Comparison of ENCODE assay signal across 20 cellular contexts in the genomic region with DNA sequence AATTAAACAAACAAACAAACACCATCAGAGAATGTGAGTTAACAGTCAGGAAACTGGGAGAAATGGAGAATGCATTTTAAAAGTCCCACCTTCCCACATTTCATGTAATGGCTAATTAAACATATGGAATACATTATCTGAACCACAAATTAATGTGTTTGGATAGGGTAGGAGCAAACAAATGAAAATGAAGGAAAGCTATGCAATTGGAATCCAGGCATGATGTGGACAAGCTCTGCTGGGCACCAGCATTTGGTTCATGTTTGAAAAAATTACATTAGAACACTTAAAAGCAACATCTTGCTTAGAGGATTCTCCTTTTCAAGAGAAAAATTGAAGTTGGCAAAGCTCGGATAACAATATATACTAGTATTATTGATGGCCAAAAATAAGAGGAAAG.
DNase-seq lines count a peak whose midpoint lies in the region; ATAC-seq and TF ChIP-seq lines count a peak whose summit lies in the region.
"Had no signal": no experiment of that assay in that cellular context is flagged by ENCODE, and none has a peak within 500 bp of the region (broad histone marks: within the 10 kb centered on the region; RNA-seq: fewer than 3 reads in every experiment).

No MANE protein-coding gene starts in this region.

- H3K27me3 ChIP-seq in SJSA1 (replicated peaks) = no peaks in the 10 kb centered on the region
- H3K27me3 ChIP-seq in tibial artery = no peaks in the 10 kb centered on the region
- H3K27me3 ChIP-seq in upper lobe of left lung = no peaks in the 10 kb centered on the region
- no peaks in the 10 kb centered on the region for H3K27me3 ChIP-seq in vagina
- H3K27me3 ChIP-seq: brain microvascular endothelial cell, gastrocnemius medialis, tibial nerve had no signal

- H3K9me3 ChIP-seq in SJSA1 (replicated peaks) (no peaks in the 10 kb centered on the region; the same call in 1 of the 2 replicates), tibial artery (no peaks in the 10 kb centered on the region), upper lobe of left lung (no peaks in the 10 kb centered on the region), vagina (no peaks in the 10 kb centered on the region)
- H3K9me3 ChIP-seq: gastrocnemius medialis, neutrophil, tibial nerve had no signal

- H3K27ac ChIP-seq in SJSA1 (peak overlapping the region; percentile 53), tibial artery (peak overlapping the region; percentile 53 to 69), upper lobe of left lung (no peak overlapping the region), vagina (no peak overlapping the region)
- H3K27ac ChIP-seq: gastrocnemius medialis, neutrophil, tibial nerve had no signal

- 90 to 91% methylated on average over 1 of the region's 1 CpG for WGBS in upper lobe of left lung, 2 donors

- peak; percentile 49 for DNase-seq in Daoy (ENCODE audit: low read depth)
- peak in 1 of 2 experiments; percentile 40 for DNase-seq in SJSA1 (ENCODE audit: low read depth in 1 of 2, low spot score in 2 of 2)
- peak; percentile 51 for DNase-seq in fibroblast of mammary gland (ENCODE audit: low read depth)
- DNase-seq in tibial artery = no peak
- no peak for DNase-seq in upper lobe of left lung
- no peak for DNase-seq in vagina (ENCODE audit: extremely low spot score in 2 of 2)
- DNase-seq in putamen (ENCODE audit: low spot score) = no peak
- DNase-seq: activated CD4-positive, alpha-beta T cell treated with anti-CD3 and anti-CD28 coated beads, Interleukin-2, amount 10 ng/mL, durations not matched to agents 24 days and 14 days; activated gamma-delta T cell treated with Interleukin-2 at 50 U/mL for 16 hours; activated naive CD8-positive, alpha-beta T cell treated with anti-CD3 and anti-CD28 coated beads, Interleukin-2, amount 50 U/mL, for 24 hours; activated T-cell treated with anti-CD3 and anti-CD28 coated beads, Interleukin-2, amount 50 U/mL, for 24 hours; CD4-positive, CD25-positive, alpha-beta regulatory T cell; effector CD8-positive, alpha-beta T cell; NCI-H146; NCI-H510A; SIG-M5 had no signal

- ATAC-seq in upper lobe of left lung (ENCODE audit: low FRiP score in 2 of 2) = no peak
- ATAC-seq: activated naive CD8-positive, alpha-beta T cell treated with anti-CD3 and anti-CD28 coated beads, Interleukin-2, amount 50 U/mL, for 24 hours had no signal

- intact Hi-C loops in tibial artery (cut with DNase I; ENCODE audit: low total_unique reads) (loop anchor here (10.0 kb wide), 1 partner anchor 462 kb away; no protein-coding TSS in a partner anchor), vagina (cut with DNase I) (no loop called here)

- H3K4me1 ChIP-seq in SJSA1 (replicated peaks) (peaks cover 34% of the 10 kb centered on the region), tibial artery (peaks cover 0 to 63% (median 13%) of the 10 kb centered on the region in 4 donors), upper lobe of left lung (no peaks in the 10 kb centered on the region), vagina (no peaks in the 10 kb centered on the region)
- H3K4me1 ChIP-seq: gastrocnemius medialis had no signal

- no peak overlapping the region for H3K4me3 ChIP-seq in SJSA1
- no peak overlapping the region for H3K4me3 ChIP-seq in fibroblast of mammary gland (ENCODE audit: control insufficient read depth, low read depth, low read length)
- no peak overlapping the region for H3K4me3 ChIP-seq in tibial artery
- H3K4me3 ChIP-seq in upper lobe of left lung = no peak overlapping the region
- H3K4me3 ChIP-seq in vagina = no peak overlapping the region
- H3K4me3 ChIP-seq: gastrocnemius medialis, tibial nerve had no signal

- no peak for TF ChIP-seq EP300 in upper lobe of left lung (IDR thresholded peaks at IDR 0.05)

- TF ChIP-seq CTCF in fibroblast of mammary gland (conservative IDR thresholded peaks at IDR 0.05; ENCODE audit: control insufficient read depth, insufficient read depth, low read depth, low read length) (no peak), tibial artery (IDR thresholded peaks at IDR 0.05) (no peak), upper lobe of left lung (IDR thresholded peaks at IDR 0.05) (no peak), vagina (IDR thresholded peaks at IDR 0.05) (no peak)

- no peaks in the 10 kb centered on the region for H3K36me3 ChIP-seq in SJSA1
- no peaks in the 10 kb centered on the region for H3K36me3 ChIP-seq in tibial artery
- no peaks in the 10 kb centered on the region for H3K36me3 ChIP-seq in upper lobe of left lung
- no peaks in the 10 kb centered on the region for H3K36me3 ChIP-seq in vagina
- H3K36me3 ChIP-seq: brain microvascular endothelial cell, gastrocnemius medialis, neutrophil, tibial nerve had no signal

- TF ChIP-seq POLR2A in upper lobe of left lung (IDR thresholded peaks at IDR 0.05) = no peak
- no peak for TF ChIP-seq POLR2A in vagina (IDR thresholded peaks at IDR 0.05)

Comparison
In these comparisons a context has a peak if more than half of its experiments do, and no peak if none do; other contexts are left out.
1. DNase-seq: peak in Daoy (single experiment) and fibroblast of mammary gland (single experiment); none in tibial artery (0 of 2), upper lobe of left lung (0 of 2), vagina (0 of 2) and putamen (single experiment).
2. H3K27ac ChIP-seq: peak in SJSA1 (single experiment) and tibial artery (2 of 2); none in upper lobe of left lung (0 of 4) and vagina (single experiment).